31 cellular contexts compared by ENCODE assay signal in genomic region chr10:57775250-57775649, GRCh38.
"Had no signal": no experiment of that assay in that cellular context is flagged by ENCODE, and none has a peak within 500 bp of the region (broad histone marks: within the 10 kb centered on the region; RNA-seq: fewer than 3 reads in every experiment).

No MANE protein-coding gene starts in this region.

- H3K27me3 ChIP-seq: adrenal gland, ascending aorta, body of pancreas, brain microvascular endothelial cell, breast epithelium, cardiac muscle cell had no signal

- H3K4me3 ChIP-seq: adrenal gland, ascending aorta, body of pancreas, breast epithelium, cardiac muscle cell had no signal

- DNase-seq: activated effector memory CD4-positive, alpha-beta T cell treated with anti-CD3 and anti-CD28 coated beads, Interleukin-2, amount 50 U/mL, for 16 hours; activated effector memory CD4-positive, alpha-beta T cell treated with Interleukin-2 at 50 U/mL for 16 hours; activated gamma-delta T cell; activated gamma-delta T cell treated with Interleukin-2 at 50 U/mL for 16 hours; activated naive CD4-positive, alpha-beta T cell; activated naive CD4-positive, alpha-beta T cell treated with anti-CD3 and anti-CD28 coated beads for 36 hours; activated naive CD4-positive, alpha-beta T cell treated with anti-CD3 and anti-CD28 coated beads, Interleukin-2, amount 10 ng/mL, durations not matched to agents 7 days and 5 days; activated naive CD4-positive, alpha-beta T cell treated with anti-CD3 and anti-CD28 coated beads, Interleukin-2, amount 50 U/mL, for 16 hours; activated naive CD4-positive, alpha-beta T cell treated with Interleukin-2 at 50 U/mL for 16 hours; activated naive CD8-positive, alpha-beta T cell treated with anti-CD3 and anti-CD28 coated beads for 36 hours; activated naive CD8-positive, alpha-beta T cell treated with anti-CD3 and anti-CD28 coated beads, Interleukin-2, amount 10 ng/mL, durations not matched to agents 7 days and 5 days; activated naive CD8-positive, alpha-beta T cell treated with anti-CD3 and anti-CD28 coated beads, Interleukin-2, amount 50 U/mL, for 24 hours; activated T-cell treated with anti-CD3 and anti-CD28 coated beads, Interleukin-2, amount 50 U/mL, for 1 hour; activated T-cell treated with anti-CD3 and anti-CD28 coated beads, Interleukin-2, amount 50 U/mL, for 24 hours; activated T-cell treated with anti-CD3 and anti-CD28 coated beads, Interleukin-2, amount 50 U/mL, for 4 hours; activated T-cell treated with anti-CD3 and anti-CD28 coated beads, Interleukin-2, amount 50 U/mL, for 48 hours; activated T-cell treated with anti-CD3 and anti-CD28 coated beads, Interleukin-2, amount 50 U/mL, for 72 hours; adrenal gland; amniotic stem cell; amygdala; anterior cingulate cortex; body of pancreas; brain microvascular endothelial cell; caudate nucleus; central memory CD4-positive, alpha-beta T cell; cerebellar nuclear complex had no signal

- H3K9me3 ChIP-seq: adrenal gland, ascending aorta, body of pancreas had no signal

- H3K36me3 ChIP-seq: adrenal gland, ascending aorta, brain microvascular endothelial cell, breast epithelium, cardiac muscle cell had no signal

- H3K27ac ChIP-seq: adrenal gland, ascending aorta, body of pancreas, brain microvascular endothelial cell, breast epithelium, cardiac muscle cell had no signal

- ATAC-seq: activated naive CD4-positive, alpha-beta T cell treated with anti-CD3 and anti-CD28 coated beads, Interleukin-2, amount 50 U/mL, for 72 hours; activated naive CD8-positive, alpha-beta T cell treated with anti-CD3 and anti-CD28 coated beads, Interleukin-2, amount 50 U/mL, for 24 hours; activated T-cell treated with anti-CD3 and anti-CD28 coated beads, Interleukin-2, amount 50 U/mL, for 4 hours; activated T-cell treated with anti-CD3 and anti-CD28 coated beads, Interleukin-2, amount 50 U/mL, for 72 hours; activated T-helper 17 cell treated with anti-CD3 and anti-CD28 coated beads, Interleukin-2, amount 50 U/mL, for 72 hours; body of pancreas had no signal

- H3K4me1 ChIP-seq: adrenal gland, ascending aorta, body of pancreas, breast epithelium had no signal
